Comparison of ENCODE assay signal across 17 cellular contexts in the genomic region with DNA sequence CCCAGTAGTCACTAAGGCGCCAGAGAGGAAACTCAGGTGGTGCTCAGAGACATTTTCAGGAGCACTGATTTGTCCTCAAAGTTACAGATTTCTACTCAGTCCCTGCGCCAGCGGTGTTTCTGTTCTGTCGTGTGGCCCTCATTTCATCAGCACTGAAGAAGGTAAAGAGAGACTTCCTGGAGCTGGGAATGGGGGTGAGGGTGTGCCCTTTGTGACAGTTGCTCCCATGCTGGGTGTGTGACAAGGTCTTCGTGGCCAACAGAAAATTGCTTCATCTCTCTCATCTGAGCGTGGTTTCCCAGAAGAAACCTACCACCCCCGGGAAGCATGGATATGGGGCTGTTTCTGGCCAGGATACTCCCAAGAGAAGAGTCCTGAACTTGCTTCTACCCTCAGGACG. TPM values are rescaled to one million over a fixed set of nuclear protein-coding genes. Genes with fewer than 3 reads are reported as not detected.
A peak's percentile ranks its signal among the peaks of the same experiment; 100 is the strongest.
DNase-seq lines count a peak whose midpoint lies in the region; ATAC-seq and TF ChIP-seq lines count a peak whose summit lies in the region.
"Had no signal": no experiment of that assay in that cellular context is flagged by ENCODE, and none has a peak within 500 bp of the region (broad histone marks: within the 10 kb centered on the region; RNA-seq: fewer than 3 reads in every experiment).

No MANE protein-coding gene starts in this region.

- H3K36me3 Mint-ChIP-seq in neural crest cell (ENCODE audit: low read depth) (no peaks in the 10 kb centered on the region), type B pancreatic cell (peaks cover 4% of the 10 kb centered on the region)
- H3K36me3 Mint-ChIP-seq: immature natural killer cell had no signal

- H3K27ac ChIP-seq in RWPE1 (peak overlapping the region; percentile 62), gastroesophageal sphincter (peak overlapping the region in 3 of 4 donors; percentile 80 to 97 (median 88))
- H3K27ac ChIP-seq: SK-N-MC had no signal

- H3K36me3 ChIP-seq in gastroesophageal sphincter, result peaks cover 0 to 8% of the 10 kb centered on the region in 2 donors

- no peaks in the 10 kb centered on the region for H3K9me3 ChIP-seq in gastroesophageal sphincter

- no peaks in the 10 kb centered on the region for H3K9me3 Mint-ChIP-seq in neural crest cell
- no peaks in the 10 kb centered on the region for H3K9me3 Mint-ChIP-seq in type B pancreatic cell
- H3K9me3 Mint-ChIP-seq: activated naive CD4-positive, alpha-beta T cell treated with anti-CD3 and anti-CD28 coated beads for 36 hours; IgD-negative memory B cell; immature natural killer cell had no signal

- H3K27me3 Mint-ChIP-seq in neural crest cell (ENCODE audit: low read depth) (peaks cover 49% of the 10 kb centered on the region), type B pancreatic cell (peaks cover 41% of the 10 kb centered on the region)
- H3K27me3 Mint-ChIP-seq: IgD-negative memory B cell had no signal

- WGBS in gastroesophageal sphincter (ENCODE audit: low coverage in 1 of 2), 2 donors, result 56 to 57% methylated on average over 4 to 5 of the region's 8 CpGs

- no peak for TF ChIP-seq EP300 in gastroesophageal sphincter (IDR thresholded peaks at IDR 0.05)

- H3K4me3 Mint-ChIP-seq in neural crest cell (peak overlapping the region; percentile 89), type B pancreatic cell (peak overlapping the region; percentile 36)

- H3K4me1 ChIP-seq in gastroesophageal sphincter, result peaks cover 0 to 34% (median 21%) of the 10 kb centered on the region in 3 donors

- DNase-seq in RWPE1 (ENCODE audit: low spot score) (no peak), neural crest cell (ENCODE audit: low read depth, low spot score) (no peak), type B pancreatic cell (ENCODE audit: extremely low spot score, unreplicated experiment) (no peak), Ammon's horn (ENCODE audit: low spot score) (no peak), germinal center (ENCODE audit: low spot score) (no peak)
- DNase-seq in activated CD8-positive, alpha-beta memory T cell treated with anti-CD3 and anti-CD28 coated beads, Interleukin-2, amount 50 U/mL, for 48 hours, result no peak
- DNase-seq: activated naive CD4-positive, alpha-beta T cell treated with anti-CD3 and anti-CD28 coated beads for 36 hours; DMS53; immature natural killer cell; mesendoderm; NCI-H2081 treated with DMSO at 0.1 percent for 48 hours; NCI-H524; stimulated activated CD4-positive, alpha-beta T cell treated with anti-CD3 and anti-CD28 coated beads, Interleukin-2, amount 100 ng/mL, for 48 hours had no signal

- no peak for TF ChIP-seq CTCF in RWPE1 (conservative IDR thresholded peaks at IDR 0.05; ENCODE audit: low read depth)
- TF ChIP-seq CTCF in gastroesophageal sphincter (IDR thresholded peaks at IDR 0.05), result no peak
- TF ChIP-seq CTCF in neural crest cell (conservative IDR thresholded peaks at IDR 0.05), result no peak
- TF ChIP-seq CTCF in type B pancreatic cell (conservative IDR thresholded peaks at IDR 0.05), result no peak

- H3K4me3 ChIP-seq in gastroesophageal sphincter, result no peak overlapping the region
- H3K4me3 ChIP-seq: SK-N-MC had no signal

- no peak for ATAC-seq in gastroesophageal sphincter
- ATAC-seq: activated CD4-positive, alpha-beta T cell treated with anti-CD3 and anti-CD28 coated beads for 36 hours had no signal

- CTCF ChIA-PET in RWPE1 (lab: Yijun Ruan, JAX), result no interaction called here

- H3K27ac Mint-ChIP-seq in neural crest cell (ENCODE audit: unreplicated experiment), result no peak overlapping the region
- H3K27ac Mint-ChIP-seq in type B pancreatic cell, result no peak overlapping the region
- H3K27ac Mint-ChIP-seq: activated naive CD4-positive, alpha-beta T cell treated with anti-CD3 and anti-CD28 coated beads for 36 hours had no signal

- POLR2A ChIA-PET in RWPE1 (lab: Yijun Ruan, JAX; ENCODE audit: low non-redundant PET), result no interaction called here

- no peak for TF ChIP-seq POLR2A in gastroesophageal sphincter (IDR thresholded peaks at IDR 0.05)

- peaks cover 15% of the 10 kb centered on the region for H3K4me1 Mint-ChIP-seq in neural crest cell
- peaks cover 6% of the 10 kb centered on the region for H3K4me1 Mint-ChIP-seq in type B pancreatic cell (ENCODE audit: unreplicated experiment)

- H3K27me3 ChIP-seq in gastroesophageal sphincter, result no peaks in the 10 kb centered on the region

RNA-seq across cellular contexts. Expression of a gene that starts 2.0 kb away (rescaled TPM):
- total RNA-seq in gastroesophageal sphincter (10 to 100 TPM; 19.5 to 28.5 (median 26.9) TPM), neural crest cell (15.6 and 18.1 TPM in 2 replicates), type B pancreatic cell (ENCODE audit: low replicate concordance) (22.7 and 22.9 TPM in 2 replicates)
